20 cellular contexts compared by ENCODE assay signal in genomic region chr17:48927978-48928716, GRCh38. TPM values are rescaled to one million over a fixed set of nuclear protein-coding genes. Genes with fewer than 3 reads are reported as not detected.
A peak's percentile ranks its signal among the peaks of the same experiment; 100 is the strongest.
DNase-seq lines count a peak whose midpoint lies in the region; ATAC-seq, FAIRE-seq and TF ChIP-seq lines count a peak whose summit lies in the region.
"Had no signal": no experiment of that assay in that cellular context is flagged by ENCODE, and none has a peak within 500 bp of the region (broad histone marks: within the 10 kb centered on the region; RNA-seq: fewer than 3 reads in every experiment).

No MANE protein-coding gene starts in this region.

- no peaks in the 10 kb centered on the region for H3K9me3 Mint-ChIP-seq in activated CD4-positive, alpha-beta memory T cell treated with anti-CD3 and anti-CD28 coated beads, Interleukin-2, amount 10 ng/mL, durations not matched to agents 7 days and 5 days
- H3K9me3 Mint-ChIP-seq in activated CD4-positive, alpha-beta memory T cell treated with anti-CD3 and anti-CD28 coated beads for 36 hours, result no peaks in the 10 kb centered on the region

- no TSS peak for BruUV-seq in K562 (replicated peaks; lab: Mats Ljungman, UMichigan)

- H3K36me3 Mint-ChIP-seq in activated CD4-positive, alpha-beta memory T cell treated with anti-CD3 and anti-CD28 coated beads, Interleukin-2, amount 10 ng/mL, durations not matched to agents 7 days and 5 days (ENCODE audit: low read depth), result peaks cover 76% of the 10 kb centered on the region
- H3K36me3 Mint-ChIP-seq in activated CD4-positive, alpha-beta memory T cell treated with anti-CD3 and anti-CD28 coated beads for 36 hours, result peaks cover 49% of the 10 kb centered on the region

- H3K9me2 ChIP-seq in GM23248 (ENCODE audit: insufficient read depth), result no peaks in the 10 kb centered on the region

- peaks cover 67% of the 10 kb centered on the region for H3F3A ChIP-seq in GM23248 (ENCODE audit: insufficient read depth)

- TF ChIP-seq CTCF in K562 (IDR thresholded peaks at IDR 0.05 in 2 of 3, conservative IDR thresholded peaks at IDR 0.05 in 1 of 3; ENCODE audit: insufficient read depth in 2 of 3, low read depth in 1 of 3, low read length in 3 of 3) (no peak), neutrophil (IDR thresholded peaks at IDR 0.05) (no peak)

- CTCF ChIA-PET in activated CD4-positive, alpha-beta memory T cell treated with anti-CD3 and anti-CD28 coated beads, Interleukin-2, amount 10 ng/mL, durations not matched to agents 7 days and 5 days (lab: Charles Lee), result no interaction called here
- CTCF ChIA-PET in activated CD4-positive, alpha-beta memory T cell treated with anti-CD3 and anti-CD28 coated beads for 36 hours (lab: Charles Lee), result interaction anchor here (1.1 kb wide), 1 partner anchor 49 kb away, joined by 3 read pairs; no protein-coding TSS in a partner anchor
- CTCF ChIA-PET in K562 (lab: Yijun Ruan, JAX; ENCODE audit: low intra/inter-chr PET ratio), result no interaction called here

- TF ChIP-seq RAD21 in K562 (CRISPR knock-in tag; conservative IDR thresholded peaks at IDR 0.05 in 1 of 2, IDR thresholded peaks at IDR 0.05 in 1 of 2), result no peak

- H3K4me1 ChIP-seq in GM23248 (ENCODE audit: insufficient read depth), result no peaks in the 10 kb centered on the region
- H3K4me1 ChIP-seq in K562 (replicated peaks in 1 of 2; ENCODE audit: control insufficient read depth in 2 of 2, insufficient read depth in 2 of 2, low read length in 2 of 2), result no peaks in the 10 kb centered on the region; a peak in 1 of 5 replicates
- no peaks in the 10 kb centered on the region for H3K4me1 ChIP-seq in neutrophil (ENCODE audit: control insufficient read depth in 1 of 2, insufficient read depth in 1 of 2, low read depth in 1 of 2, low read length in 1 of 2)

- H3K36me3 ChIP-seq in GM23248 (ENCODE audit: low read depth) (peaks cover 90% of the 10 kb centered on the region), K562 (ENCODE audit: control insufficient read depth, insufficient read depth, low read length) (peaks cover 97% of the 10 kb centered on the region), neutrophil (peaks cover 100% of the 10 kb centered on the region)

- no peak overlapping the region for H3K4me3 Mint-ChIP-seq in activated CD4-positive, alpha-beta memory T cell treated with anti-CD3 and anti-CD28 coated beads, Interleukin-2, amount 10 ng/mL, durations not matched to agents 7 days and 5 days
- H3K4me3 Mint-ChIP-seq in activated CD4-positive, alpha-beta memory T cell treated with anti-CD3 and anti-CD28 coated beads for 36 hours, result no peak overlapping the region

- no peak for FAIRE-seq in K562 (lab: Jason Lieb, UNC)
- FAIRE-seq: D721Med, islet of Langerhans had no signal

- H3K27ac ChIP-seq in GM23248, result peak overlapping the region; percentile 17; the same call in 1 of the 2 replicates
- no peak overlapping the region for H3K27ac ChIP-seq in K562 (ENCODE audit: extremely low read depth, low read depth, low read length)
- peak overlapping the region; percentile 5 for H3K27ac ChIP-seq in neutrophil
- H3K27ac ChIP-seq: epithelial cell of prostate, PC-9 had no signal

- H3K4me2 ChIP-seq in GM23248 (ENCODE audit: unreplicated experiment) (no peak overlapping the region), K562 (ENCODE audit: insufficient read depth, low read length) (no peak overlapping the region)
- H3K4me2 ChIP-seq: PC-9 had no signal

- H3K9me1 ChIP-seq in K562 (ENCODE audit: control insufficient read depth, insufficient read depth, low read length), result peaks cover 4% of the 10 kb centered on the region

- ATAC-seq in K562, result peak; percentile 25

- peaks cover 5% of the 10 kb centered on the region for H3K4me1 Mint-ChIP-seq in activated CD4-positive, alpha-beta memory T cell treated with anti-CD3 and anti-CD28 coated beads, Interleukin-2, amount 10 ng/mL, durations not matched to agents 7 days and 5 days
- peaks cover 11% of the 10 kb centered on the region for H3K4me1 Mint-ChIP-seq in activated CD4-positive, alpha-beta memory T cell treated with anti-CD3 and anti-CD28 coated beads for 36 hours (ENCODE audit: low read depth)

- no peaks in the 10 kb centered on the region for H3K9me3 ChIP-seq in GM23248 (ENCODE audit: low read depth)
- H3K9me3 ChIP-seq in K562 (replicated peaks; ENCODE audit: control insufficient read depth, insufficient read depth, low read depth, low read length), result no peaks in the 10 kb centered on the region
- no peaks in the 10 kb centered on the region for H3K9me3 ChIP-seq in neutrophil

- no peak for TF ChIP-seq EP300 in K562 (IDR thresholded peaks at IDR 0.05; ENCODE audit: low read length)

- peak; percentile 25 for TF ChIP-seq POLR2A in K562 (conservative IDR thresholded peaks at IDR 0.05)

- H3K27ac Mint-ChIP-seq in activated CD4-positive, alpha-beta memory T cell treated with anti-CD3 and anti-CD28 coated beads, Interleukin-2, amount 10 ng/mL, durations not matched to agents 7 days and 5 days, result peak overlapping the region; percentile 45
- H3K27ac Mint-ChIP-seq in activated CD4-positive, alpha-beta memory T cell treated with anti-CD3 and anti-CD28 coated beads for 36 hours, result no peak overlapping the region

- H3K9ac ChIP-seq in GM23248 (0 out of 2 replicates have a peak overlapping the region, but pooled peaks have one; percentile 15), K562 (ENCODE audit: insufficient read depth in 1 of 2, low read depth in 2 of 2, low read length in 2 of 2) (no peak overlapping the region; a peak in 1 of 4 replicates)

- H3K79me2 ChIP-seq in GM23248 (ENCODE audit: insufficient read depth) (peaks cover 51% of the 10 kb centered on the region), K562 (ENCODE audit: control insufficient read depth, insufficient read depth, low read length) (no peaks in the 10 kb centered on the region)

- WGBS in GM23248 (ENCODE audit: low coverage in 1 of 2, low lambda C conversion rate in 2 of 2, missing lambda C conversion rate in 2 of 2), 2 experiments, result 56 to 62% methylated on average over 5 of the region's 5 CpGs
- WGBS in K562 (ENCODE audit: insufficient coverage, low coverage, missing lambda C conversion rate), result 68% methylated on average over 5 of the region's 5 CpGs

- H3K4me3 ChIP-seq in GM23248 (no peak overlapping the region), K562 (no peak overlapping the region), neutrophil (ENCODE audit: low read depth in 1 of 2, low read length in 1 of 2) (no peak overlapping the region)
- H3K4me3 ChIP-seq: PC-9 had no signal

- no peaks in the 10 kb centered on the region for H4K20me1 ChIP-seq in GM23248 (ENCODE audit: insufficient read depth)
- 0 out of 2 replicates have a peak, but pooled peaks cover 12% of the 10 kb centered on the region for H4K20me1 ChIP-seq in K562 (replicated peaks; ENCODE audit: control insufficient read depth, insufficient read depth, low read length)

- POLR2A ChIA-PET in activated CD4-positive, alpha-beta memory T cell treated with anti-CD3 and anti-CD28 coated beads, Interleukin-2, amount 10 ng/mL, durations not matched to agents 7 days and 5 days (lab: Charles Lee), result interaction anchor here (1.0 to 1.3 kb wide), 3 partner anchors 15 to 35 kb away, joined by 3 read pairs; partner anchors contain the start of gene ATP5MC1
- POLR2A ChIA-PET in activated CD4-positive, alpha-beta memory T cell treated with anti-CD3 and anti-CD28 coated beads for 36 hours (lab: Charles Lee), result no interaction called here
- POLR2A ChIA-PET in K562 (lab: Yijun Ruan, JAX), result interaction anchor here (0.8 to 2.0 kb wide), 6 partner anchors 10 to 125 kb away, joined by 3 to 6 read pairs (median 4); partner anchors contain the start of genes ATP5MC1 and SNF8

- H3K27me3 Mint-ChIP-seq in activated CD4-positive, alpha-beta memory T cell treated with anti-CD3 and anti-CD28 coated beads, Interleukin-2, amount 10 ng/mL, durations not matched to agents 7 days and 5 days, result no peaks in the 10 kb centered on the region
- H3K27me3 Mint-ChIP-seq in activated CD4-positive, alpha-beta memory T cell treated with anti-CD3 and anti-CD28 coated beads for 36 hours, result no peaks in the 10 kb centered on the region

- in situ Hi-C loops in GM23248 (cut with MboI), result no loop called here
- in situ Hi-C loops in K562 (cut with MboI), result no loop called here

- no peak for DNase-seq in activated CD4-positive, alpha-beta memory T cell treated with anti-CD3 and anti-CD28 coated beads, Interleukin-2, amount 10 ng/mL, durations not matched to agents 7 days and 5 days
- no peak for DNase-seq in activated CD4-positive, alpha-beta memory T cell treated with anti-CD3 and anti-CD28 coated beads for 36 hours
- no peak for DNase-seq in GM23248
- DNase-seq in K562 (ENCODE audit: extremely low read depth in 1 of 4, low spot score in 3 of 4), result peak in 3 of 4 experiments; percentile 26 to 67 (median 57)
- no peak for DNase-seq in head of caudate nucleus
- DNase-seq in stimulated activated CD4-positive, alpha-beta T cell treated with anti-CD3 and anti-CD28 coated beads, Interleukin-2, amount 100 ng/mL, for 48 hours, result no peak
- DNase-seq in A172 (ENCODE audit: low spot score), result no peak
- DNase-seq: activated CD4-positive, CD25-positive, alpha-beta regulatory T cell; activated T-cell treated with anti-CD3 and anti-CD28 coated beads for 4 hours; amniotic stem cell; mesendoderm; NCI-H2029; NCI-H524 treated with DMSO at 0.1 percent for 48 hours; PC-9; posterior cingulate gyrus; substantia nigra had no signal

- intact Hi-C loops in activated CD4-positive, alpha-beta memory T cell treated with anti-CD3 and anti-CD28 coated beads for 36 hours (cut with micrococcal nuclease), result no loop called here
- intact Hi-C loops in K562 (cut with micrococcal nuclease) (no loop called here), head of caudate nucleus (cut with DNase I) (no loop called here)

- H2AFZ ChIP-seq in GM23248 (no peak overlapping the region), K562 (ENCODE audit: low read depth, low read length) (no peak overlapping the region)
- H2AFZ ChIP-seq: PC-9 had no signal

- no peaks in the 10 kb centered on the region for H3K27me3 ChIP-seq in GM23248 (replicated peaks; ENCODE audit: insufficient read depth)
- no peaks in the 10 kb centered on the region for H3K27me3 ChIP-seq in K562 (ENCODE audit: control insufficient read depth in 2 of 2, insufficient read depth in 2 of 2, low read length in 2 of 2)
- no peaks in the 10 kb centered on the region for H3K27me3 ChIP-seq in neutrophil

RNA-seq across cellular contexts. Expression of gene SNF8, which starts 16.5 kb away (rescaled TPM):
- 10 to 100 TPM; 94.9 to 97.9 TPM for total RNA-seq in activated CD4-positive, alpha-beta memory T cell treated with anti-CD3 and anti-CD28 coated beads, Interleukin-2, amount 10 ng/mL, durations not matched to agents 7 days and 5 days
- 100 to 1,000 TPM in 1 of 2 experiments, 10 to 100 TPM in 1; 93.5 to 105 TPM for total RNA-seq in activated CD4-positive, alpha-beta memory T cell treated with anti-CD3 and anti-CD28 coated beads for 36 hours
- 81.6 and 94.9 TPM in 2 replicates for total RNA-seq in GM23248 (2014; rRNA removed; shearing (Covaris generic))
- polyA plus RNA-seq in GM23248 (2016; fragmentation: Nextera tagmentation; extraction: Ambion mirVana) (176 and 179 TPM in 2 replicates), K562 (2011; rRNA removed) (98.7 and 117 TPM in 2 replicates), K562 (2014; fragmentation: Illumina TruSeq; extraction: Trizol) (128 and 132 TPM in 2 replicates), K562 (2014; fragmentation: Nextera tagmentation; extraction: Ambion mirVana) (1 to 10 TPM; 6.9 to 9.0 TPM), K562 (2014; rRNA removed) (143 and 149 TPM in 2 replicates)
- total RNA-seq in K562 (2011; cell fraction: chromatin; rRNA removed; ENCODE audit: low replicate concordance), result 90.9 and 129 TPM in 2 replicates
- 86.9 and 95.7 TPM in 2 replicates for total RNA-seq in K562 (2011; cell fraction: nucleolus; rRNA removed)
- 108 and 129 TPM in 2 replicates for total RNA-seq in K562 (2011; cell fraction: nucleoplasm; rRNA removed)
- total RNA-seq in K562 (2014; rRNA removed) (126 and 127 TPM in 2 replicates), K562 (2014; rRNA removed; fragmentation: Illumina TruSeq; extraction: Trizol) (92.5 and 96.8 TPM in 2 replicates), K562 (2015; rRNA removed; fragmentation: Illumina TruSeq; extraction: Trizol) (90.9 and 92.9 TPM in 2 replicates), K562 (2021) (124 and 130 TPM in 2 replicates)
- 126 and 130 TPM in 2 replicates for polyA plus RNA-seq in K562 (2011; cell fraction: cytosol; rRNA removed)
- 54.4 and 56.9 TPM in 2 replicates for polyA plus RNA-seq in K562 (2011; cell fraction: nucleus; rRNA removed)
- polyA plus RNA-seq in K562 (2012), result 103 and 109 TPM in 2 replicates
- 76.9 and 111 TPM in 2 replicates for polyA minus RNA-seq in K562 (2011; rRNA and poly(A)+ RNA removed)
- polyA minus RNA-seq in K562 (2011; cell fraction: cytosol; rRNA and poly(A)+ RNA removed), result 45.1 and 48.6 TPM in 2 replicates
- 17.2 and 22.2 TPM in 2 replicates for polyA minus RNA-seq in K562 (2011; cell fraction: nucleus; rRNA and poly(A)+ RNA removed)
- total RNA-seq in A172 (2014; rRNA removed; shearing (Covaris generic)), result 157 and 175 TPM in 2 replicates

RNA-seq across cellular contexts. Expression of gene UBE2Z, which starts 19.9 kb away (rescaled TPM):
- total RNA-seq in activated CD4-positive, alpha-beta memory T cell treated with anti-CD3 and anti-CD28 coated beads, Interleukin-2, amount 10 ng/mL, durations not matched to agents 7 days and 5 days, result 10 to 100 TPM; 83.3 to 85.1 TPM
- total RNA-seq in activated CD4-positive, alpha-beta memory T cell treated with anti-CD3 and anti-CD28 coated beads for 36 hours, result 100 to 1,000 TPM; 102 to 109 TPM
- 104 and 124 TPM in 2 replicates for total RNA-seq in GM23248 (2014; rRNA removed; shearing (Covaris generic))
- polyA plus RNA-seq in GM23248 (2016; fragmentation: Nextera tagmentation; extraction: Ambion mirVana) (80.4 and 85.6 TPM in 2 replicates), K562 (2011; rRNA removed) (79.9 and 89.0 TPM in 2 replicates), K562 (2014; fragmentation: Illumina TruSeq; extraction: Trizol) (46.0 and 54.8 TPM in 2 replicates), K562 (2014; fragmentation: Nextera tagmentation; extraction: Ambion mirVana) (10 to 100 TPM; 11.8 to 15.0 TPM), K562 (2014; rRNA removed) (43.9 and 45.9 TPM in 2 replicates)
- 182 and 197 TPM in 2 replicates for total RNA-seq in K562 (2011; cell fraction: chromatin; rRNA removed; ENCODE audit: low replicate concordance)
- 99.5 and 104 TPM in 2 replicates for total RNA-seq in K562 (2011; cell fraction: nucleolus; rRNA removed)
- 156 and 243 TPM in 2 replicates for total RNA-seq in K562 (2011; cell fraction: nucleoplasm; rRNA removed)
- total RNA-seq in K562 (2014; rRNA removed) (28.3 and 35.2 TPM in 2 replicates), K562 (2014; rRNA removed; fragmentation: Illumina TruSeq; extraction: Trizol) (32.4 and 35.3 TPM in 2 replicates), K562 (2015; rRNA removed; fragmentation: Illumina TruSeq; extraction: Trizol) (38.2 and 38.5 TPM in 2 replicates), K562 (2021) (42.2 and 48.2 TPM in 2 replicates)
- 69.0 and 70.8 TPM in 2 replicates for polyA plus RNA-seq in K562 (2011; cell fraction: cytosol; rRNA removed)
- 115 and 121 TPM in 2 replicates for polyA plus RNA-seq in K562 (2011; cell fraction: nucleus; rRNA removed)
- 39.3 and 41.0 TPM in 2 replicates for polyA plus RNA-seq in K562 (2012)
- 70.7 and 82.0 TPM in 2 replicates for polyA minus RNA-seq in K562 (2011; rRNA and poly(A)+ RNA removed)
- polyA minus RNA-seq in K562 (2011; cell fraction: cytosol; rRNA and poly(A)+ RNA removed), result 36.6 and 52.0 TPM in 2 replicates
- polyA minus RNA-seq in K562 (2011; cell fraction: nucleus; rRNA and poly(A)+ RNA removed), result 26.9 and 43.7 TPM in 2 replicates
- 112 and 118 TPM in 2 replicates for total RNA-seq in A172 (2014; rRNA removed; shearing (Covaris generic))

RNA-seq across cellular contexts. Expression of gene ATP5MC1, which starts 35.6 kb away (rescaled TPM):
- 10 to 100 TPM; 55.6 to 61.2 TPM for total RNA-seq in activated CD4-positive, alpha-beta memory T cell treated with anti-CD3 and anti-CD28 coated beads, Interleukin-2, amount 10 ng/mL, durations not matched to agents 7 days and 5 days
- 100 to 1,000 TPM; 119 to 129 TPM for total RNA-seq in activated CD4-positive, alpha-beta memory T cell treated with anti-CD3 and anti-CD28 coated beads for 36 hours
- total RNA-seq in GM23248 (2014; rRNA removed; shearing (Covaris generic)), result 85.7 and 108 TPM in 2 replicates
- polyA plus RNA-seq in GM23248 (2016; fragmentation: Nextera tagmentation; extraction: Ambion mirVana) (212 and 221 TPM in 2 replicates), K562 (2011; rRNA removed) (426 and 446 TPM in 2 replicates), K562 (2014; fragmentation: Illumina TruSeq; extraction: Trizol) (508 and 534 TPM in 2 replicates), K562 (2014; fragmentation: Nextera tagmentation; extraction: Ambion mirVana) (1,000 to 10,000 TPM; 1,208 to 1,488 TPM), K562 (2014; rRNA removed) (334 and 377 TPM in 2 replicates)
- total RNA-seq in K562 (2011; cell fraction: chromatin; rRNA removed; ENCODE audit: low replicate concordance), result 35.2 and 57.1 TPM in 2 replicates
- total RNA-seq in K562 (2011; cell fraction: nucleolus; rRNA removed), result 67.1 and 89.4 TPM in 2 replicates
- total RNA-seq in K562 (2011; cell fraction: nucleoplasm; rRNA removed), result 73.1 and 76.9 TPM in 2 replicates
- total RNA-seq in K562 (2014; rRNA removed) (159 and 236 TPM in 2 replicates), K562 (2014; rRNA removed; fragmentation: Illumina TruSeq; extraction: Trizol) (375 and 378 TPM in 2 replicates), K562 (2015; rRNA removed; fragmentation: Illumina TruSeq; extraction: Trizol) (440 and 490 TPM in 2 replicates), K562 (2021) (181 and 187 TPM in 2 replicates)
- polyA plus RNA-seq in K562 (2011; cell fraction: cytosol; rRNA removed), result 1,075 and 1,305 TPM in 2 replicates
- 217 and 220 TPM in 2 replicates for polyA plus RNA-seq in K562 (2011; cell fraction: nucleus; rRNA removed)
- 282 and 515 TPM in 2 replicates for polyA plus RNA-seq in K562 (2012)
- polyA minus RNA-seq in K562 (2011; rRNA and poly(A)+ RNA removed), result 80.2 and 99.5 TPM in 2 replicates
- polyA minus RNA-seq in K562 (2011; cell fraction: cytosol; rRNA and poly(A)+ RNA removed), result 57.5 and 78.9 TPM in 2 replicates
- polyA minus RNA-seq in K562 (2011; cell fraction: nucleus; rRNA and poly(A)+ RNA removed), result 21.3 and 37.3 TPM in 2 replicates
- 154 and 231 TPM in 2 replicates for total RNA-seq in A172 (2014; rRNA removed; shearing (Covaris generic))

RNA-seq across cellular contexts. Expression of gene GIP, which starts 40.2 kb away (rescaled TPM):
- not detected for total RNA-seq in activated CD4-positive, alpha-beta memory T cell treated with anti-CD3 and anti-CD28 coated beads, Interleukin-2, amount 10 ng/mL, durations not matched to agents 7 days and 5 days
- not detected for total RNA-seq in activated CD4-positive, alpha-beta memory T cell treated with anti-CD3 and anti-CD28 coated beads for 36 hours
- not detected in 2 replicates for total RNA-seq in GM23248 (2014; rRNA removed; shearing (Covaris generic))
- polyA plus RNA-seq in GM23248 (2016; fragmentation: Nextera tagmentation; extraction: Ambion mirVana) (0.28 TPM in 1 of 2 replicates, not detected in the other), K562 (2011; rRNA removed) (0.15 TPM in 1 of 2 replicates, not detected in the other), K562 (2014; fragmentation: Illumina TruSeq; extraction: Trizol) (not detected in 2 replicates), K562 (2014; fragmentation: Nextera tagmentation; extraction: Ambion mirVana) (under 1 TPM in 1 of 2 experiments, not detected in 1; 0.08 TPM), K562 (2014; rRNA removed) (0.12 TPM in 1 of 2 replicates, not detected in the other)
- total RNA-seq in K562 (2011; cell fraction: chromatin; rRNA removed; ENCODE audit: low replicate concordance), result not detected in 2 replicates
- not detected in 2 replicates for total RNA-seq in K562 (2011; cell fraction: nucleolus; rRNA removed)
- not detected in 2 replicates for total RNA-seq in K562 (2011; cell fraction: nucleoplasm; rRNA removed)
- total RNA-seq in K562 (2014; rRNA removed) (not detected in 2 replicates), K562 (2014; rRNA removed; fragmentation: Illumina TruSeq; extraction: Trizol) (not detected in 2 replicates), K562 (2015; rRNA removed; fragmentation: Illumina TruSeq; extraction: Trizol) (not detected in 2 replicates), K562 (2021) (not detected in 2 replicates)
- polyA plus RNA-seq in K562 (2011; cell fraction: cytosol; rRNA removed), result not detected in 2 replicates
- not detected in 2 replicates for polyA plus RNA-seq in K562 (2011; cell fraction: nucleus; rRNA removed)
- polyA plus RNA-seq in K562 (2012), result 0.16 TPM in 1 of 2 replicates, not detected in the other
- not detected in 2 replicates for polyA minus RNA-seq in K562 (2011; rRNA and poly(A)+ RNA removed)
- not detected in 2 replicates for polyA minus RNA-seq in K562 (2011; cell fraction: cytosol; rRNA and poly(A)+ RNA removed)
- polyA minus RNA-seq in K562 (2011; cell fraction: nucleus; rRNA and poly(A)+ RNA removed), result not detected in 2 replicates
- total RNA-seq in A172 (2014; rRNA removed; shearing (Covaris generic)), result not detected in 2 replicates
- total RNA-seq: PC-9 had no signal

Comparison
In these comparisons a context has a peak if more than half of its experiments do, and no peak if none do; other contexts are left out.
1. DNase-seq: peak in K562 (3 of 4); none in activated CD4-positive, alpha-beta memory T cell treated with anti-CD3 and anti-CD28 coated beads, Interleukin-2, amount 10 ng/mL, durations not matched to agents 7 days and 5 days (single experiment), activated CD4-positive, alpha-beta memory T cell treated with anti-CD3 and anti-CD28 coated beads for 36 hours (single experiment), GM23248 (single experiment), head of caudate nucleus (0 of 42), stimulated activated CD4-positive, alpha-beta T cell treated with anti-CD3 and anti-CD28 coated beads, Interleukin-2, amount 100 ng/mL, for 48 hours (0 of 2) and A172 (single experiment).